ENCODE assay signal across 26 cellular contexts in genomic region chr12:101287357-101287756, GRCh38.
"Had no signal": no experiment of that assay in that cellular context is flagged by ENCODE, and none has a peak within 500 bp of the region (broad histone marks: within the 10 kb centered on the region; RNA-seq: fewer than 3 reads in every experiment).

No MANE protein-coding gene starts in this region.

- ATAC-seq: activated CD8-positive, alpha-beta memory T cell treated with anti-CD3 and anti-CD28 coated beads, Interleukin-2, amount 10 ng/mL, durations not matched to agents 7 days and 5 days; activated naive CD4-positive, alpha-beta T cell treated with anti-CD3 and anti-CD28 coated beads, Interleukin-2, amount 50 U/mL, for 72 hours; activated naive CD8-positive, alpha-beta T cell treated with anti-CD3 and anti-CD28 coated beads, Interleukin-2, amount 50 U/mL, for 24 hours; body of pancreas had no signal

- H3K4me1 ChIP-seq: ascending aorta, body of pancreas, Peyer's patch, SJSA1 had no signal

- DNase-seq: activated CD4-positive, alpha-beta T cell treated with anti-CD3 and anti-CD28 coated beads for 1 hour; activated CD4-positive, alpha-beta T cell treated with anti-CD3 and anti-CD28 coated beads, Interleukin-2, amount 10 ng/mL, durations not matched to agents 24 days and 14 days; activated CD4-positive, alpha-beta T cell treated with anti-CD3 and anti-CD28 coated beads, Interleukin-2, amount 50 U/mL, for 48 hours; activated CD8-positive, alpha-beta memory T cell treated with anti-CD3 and anti-CD28 coated beads, Interleukin-2, amount 10 ng/mL, durations not matched to agents 7 days and 5 days; activated effector memory CD4-positive, alpha-beta T cell treated with Interleukin-2 at 50 U/mL for 16 hours; activated naive CD4-positive, alpha-beta T cell treated with Interleukin-2 at 50 U/mL for 16 hours; activated naive CD8-positive, alpha-beta T cell treated with anti-CD3 and anti-CD28 coated beads, Interleukin-2, amount 50 U/mL, for 24 hours; activated T-cell treated with anti-CD3 and anti-CD28 coated beads, Interleukin-2, amount 50 U/mL, for 24 hours; amniotic stem cell; body of pancreas; central memory CD4-positive, alpha-beta T cell; MG63; NCI-H1105; NCI-H1436; NCI-H1694 treated with DMSO at 0.1 percent for 48 hours; NCI-H2081 treated with DMSO at 0.1 percent for 48 hours; NCI-H2171; NCI-H345; NCI-H524; NCI-H774; Peyer's patch; SHP77 had no signal

- H3K9me3 ChIP-seq: ascending aorta, body of pancreas, MG63, Peyer's patch, SJSA1 had no signal

- H3K27ac ChIP-seq: ascending aorta, body of pancreas, KMS-11, Peyer's patch, SJSA1 had no signal

- H3K27me3 ChIP-seq: ascending aorta, body of pancreas, MG63, Peyer's patch, SJSA1 had no signal

- H3K4me3 ChIP-seq: ascending aorta, body of pancreas, MG63, Peyer's patch, SJSA1 had no signal
